Comparison of ENCODE assay signal across 8 cellular contexts in genomic region chr7:36291387-36292316, GRCh38.
A peak's percentile ranks its signal among the peaks of the same experiment; 100 is the strongest.
DNase-seq lines count a peak whose midpoint lies in the region; ATAC-seq and TF ChIP-seq lines count a peak whose summit lies in the region.

No MANE protein-coding gene starts in this region.

- in situ Hi-C loops in mammary epithelial cell (cut with MboI; ENCODE audit: low sequenced_read_pairs in 2 of 2) = loop anchor here (5.0 kb wide), 1 partner anchor 304 kb away; no protein-coding TSS in a partner anchor

- peaks cover 21% of the 10 kb centered on the region for H3K4me1 Mint-ChIP-seq in Caco-2 (ENCODE audit: low read depth, unreplicated experiment)

- WGBS in mammary epithelial cell (ENCODE audit: low coverage, missing lambda C conversion rate) = 28% methylated on average over 14 of the region's 18 CpGs

- H3K79me2 ChIP-seq in HCT116 (ENCODE audit: insufficient read depth, low read length) (no peaks in the 10 kb centered on the region), mammary epithelial cell (ENCODE audit: insufficient read depth, low read length) (no peaks in the 10 kb centered on the region)

- H3K9ac ChIP-seq in HCT116 (ENCODE audit: low read length) (peak overlapping the region; percentile 44), mammary epithelial cell (ENCODE audit: insufficient read depth, low read length) (peak overlapping the region; percentile 27)

- no peaks in the 10 kb centered on the region for H3K9me3 Mint-ChIP-seq in Caco-2 (ENCODE audit: unreplicated experiment)

- TF ChIP-seq RAD21 in HCT116 (IDR thresholded peaks at IDR 0.05; ENCODE audit: low read depth) = peak; percentile 100

- RAD21 ChIA-PET in HCT116 (lab: Charles Lee; ENCODE audit: low non-redundant PET in 1 of 2, low total read pairs in 2 of 2, uncharacterized antibody in 2 of 2, unreplicated experiment in 2 of 2) = interaction anchor here (0.6 to 2.8 kb wide), 8 partner anchors 12 to 307 kb away, joined by 3 to 14 read pairs (median 4); no protein-coding TSS in a partner anchor

- H3K4me1 ChIP-seq in Caco-2 (peaks cover 17% of the 10 kb centered on the region), HCT116 (ENCODE audit: control insufficient read depth in 1 of 2, insufficient read depth in 2 of 2, low read length in 2 of 2) (peaks cover 38 to 48% of the 10 kb centered on the region in 2 experiments), mammary epithelial cell (ENCODE audit: insufficient read depth, low read length) (peaks cover 10% of the 10 kb centered on the region)

- H3K9me3 ChIP-seq in Caco-2 (no peaks in the 10 kb centered on the region), HCT116 (ENCODE audit: control insufficient read depth in 1 of 2, insufficient read depth in 1 of 2, low read depth in 1 of 2, low read length in 2 of 2) (no peaks in the 10 kb centered on the region), mammary epithelial cell (replicated peaks; ENCODE audit: insufficient read depth, low read length) (no peaks in the 10 kb centered on the region)

- intact Hi-C loops in Caco-2 (cut with micrococcal nuclease; ENCODE audit: unreplicated experiment) (loop anchor here (1.0 to 2.0 kb wide), 5 partner anchors 27 to 306 kb away; no protein-coding TSS in a partner anchor), HCT116 (cut with micrococcal nuclease) (loop anchor here (1.0 to 2.0 kb wide), 6 partner anchors 27 to 375 kb away; no protein-coding TSS in a partner anchor), mammary epithelial cell (cut with micrococcal nuclease) (loop anchor here (1.0 to 10.0 kb wide), 8 partner anchors 28 to 587 kb away; partner anchors contain the start of gene EEPD1)

- H4K20me1 ChIP-seq in HCT116 (ENCODE audit: insufficient read depth) (no peaks in the 10 kb centered on the region; the same call in 1 of the 2 replicates), mammary epithelial cell (ENCODE audit: insufficient read depth, low read length) (no peaks in the 10 kb centered on the region)

- peak overlapping the region; percentile 74 for H3K4me2 ChIP-seq in HCT116 (ENCODE audit: low read length)
- H3K4me2 ChIP-seq in mammary epithelial cell (ENCODE audit: insufficient read depth, low read depth, low read length) = peak overlapping the region; percentile 67

- dilution Hi-C loops in mammary epithelial cell (cut with HindIII; ENCODE audit: low sequenced_read_pairs) = no loop called here

- TF ChIP-seq POLR2A in HCT116 (IDR thresholded peaks at IDR 0.05; ENCODE audit: borderline replicate concordance, extremely low read depth, insufficient read depth, insufficient read length) = no peak

- no TSS peak for BruUV-seq in Caco-2 (replicated peaks; lab: Mats Ljungman, UMichigan)
- no TSS peak for BruUV-seq in HCT116 (replicated peaks; lab: Mats Ljungman, UMichigan)
- BruUV-seq in mammary epithelial cell (replicated peaks; lab: Mats Ljungman, UMichigan) = no TSS peak

- POLR2A ChIA-PET in Caco-2 (lab: Charles Lee) = interaction anchor here (0.6 kb wide), 1 partner anchor 18 kb away, joined by 3 read pairs; no protein-coding TSS in a partner anchor
- POLR2A ChIA-PET in HCT116 (lab: Charles Lee) = no interaction called here

- peak overlapping the region; percentile 45 for H3K27ac Mint-ChIP-seq in Caco-2 (ENCODE audit: unreplicated experiment)

- H3K4me3 ChIP-seq in Caco-2 (ENCODE audit: low read depth, low read length) (peak overlapping the region; percentile 24), HCT116 (replicated peaks in 1 of 2; ENCODE audit: low read depth in 1 of 2, low read length in 2 of 2) (peak overlapping the region; percentile 29 to 42), mammary epithelial cell (replicated peaks in 1 of 3; ENCODE audit: insufficient read depth in 1 of 3, low read depth in 2 of 3, low read length in 3 of 3) (peak overlapping the region; percentile 1 to 41 (median 14))

- no peaks in the 10 kb centered on the region for H3K36me3 ChIP-seq in Caco-2 (ENCODE audit: control insufficient read depth, insufficient read depth, low read length)
- H3K36me3 ChIP-seq in HCT116 (ENCODE audit: control insufficient read depth in 1 of 2, insufficient read depth in 2 of 2, low read length in 2 of 2) = no peaks in the 10 kb centered on the region
- H3K36me3 ChIP-seq in mammary epithelial cell (ENCODE audit: insufficient read depth, low read length) = no peaks in the 10 kb centered on the region

- H2AFZ ChIP-seq in HCT116 (ENCODE audit: low read depth, low read length, poor library complexity, severe bottlenecking) (no peak overlapping the region), mammary epithelial cell (ENCODE audit: low read depth, low read length) (peak overlapping the region; percentile 78)

- CTCF ChIA-PET in Caco-2 (lab: Charles Lee) = interaction anchor here (0.6 to 2.3 kb wide), 9 partner anchors 22 to 316 kb away, joined by 3 to 17 read pairs (median 3); no protein-coding TSS in a partner anchor
- CTCF ChIA-PET in HCT116 (lab: Charles Lee) = interaction anchor here (0.7 to 5.4 kb wide), 14 partner anchors 8 to 375 kb away, joined by 3 to 74 read pairs (median 4); partner anchors contain the start of gene ANLN
- CTCF ChIA-PET in mammary epithelial cell (lab: Charles Lee; ENCODE audit: low non-redundant PET) = interaction anchor here (1.0 kb wide), 1 partner anchor 306 kb away, joined by 6 read pairs; no protein-coding TSS in a partner anchor

- ATAC-seq in HCT116 (peak; percentile 81), HG03139 (IDR thresholded peaks at IDR 0.05; ENCODE audit: unreplicated experiment) (no peak)

- H3K36me3 Mint-ChIP-seq in Caco-2 (ENCODE audit: insufficient read depth, unreplicated experiment) = no peaks in the 10 kb centered on the region

- H3K4me3 Mint-ChIP-seq in Caco-2 (ENCODE audit: unreplicated experiment) = peak overlapping the region; percentile 21

- H3K27ac ChIP-seq in HCT116 (ENCODE audit: low read depth, low read length) (peak overlapping the region; percentile 7; the same call in 1 of the 2 replicates), VCaP (peak overlapping the region; percentile 70), mammary epithelial cell (ENCODE audit: insufficient read depth, low read depth, low read length) (no peak overlapping the region)

- no peaks in the 10 kb centered on the region for H3K27me3 Mint-ChIP-seq in Caco-2 (ENCODE audit: insufficient read depth, unreplicated experiment)

- H3K27me3 ChIP-seq in Caco-2 (replicated peaks; ENCODE audit: control insufficient read depth, insufficient read depth, low read length) (no peaks in the 10 kb centered on the region), HCT116 (ENCODE audit: insufficient read depth, low read length) (no peaks in the 10 kb centered on the region), mammary epithelial cell (ENCODE audit: insufficient read depth, low read length) (no peaks in the 10 kb centered on the region)

- TF ChIP-seq CTCF in Caco-2 (IDR thresholded peaks at IDR 0.05; ENCODE audit: insufficient read depth in 1 of 2, low read depth in 1 of 2, low read length in 1 of 2, severe bottlenecking in 1 of 2, unreplicated experiment in 1 of 2) (peak; percentile 93 to 97), HCT116 (IDR thresholded peaks at IDR 0.05 in 2 of 3, conservative IDR thresholded peaks at IDR 0.05 in 1 of 3; ENCODE audit: borderline replicate concordance in 1 of 3, insufficient read depth in 1 of 3, low read depth in 2 of 3, low read length in 2 of 3) (peak; percentile 96), VCaP (conservative IDR thresholded peaks at IDR 0.05) (peak; percentile 90), mammary epithelial cell (conservative IDR thresholded peaks at IDR 0.05 in 1 of 2, IDR thresholded peaks at IDR 0.05 in 1 of 2; ENCODE audit: extremely low read depth in 1 of 2, insufficient read depth in 1 of 2, low read depth in 1 of 2, low read length in 2 of 2) (peak; percentile 97 to 99)

- peak; percentile 77 to 85 for DNase-seq in Caco-2
- peak; percentile 59 for DNase-seq in HCT116 (ENCODE audit: low read depth, low spot score)
- peak; percentile 72 for DNase-seq in NCI-H2107 treated with DMSO at 0.1 percent for 48 hours (lab: John Stamatoyannopoulos, UW; ENCODE audit: unreplicated experiment)
- DNase-seq in mammary epithelial cell = peak; percentile 52
- DNase-seq in islet precursor cell = peak; percentile 85
- peak; percentile 78 for DNase-seq in stimulated activated CD4-positive, alpha-beta T cell treated with anti-CD3 and anti-CD28 coated beads, Interleukin-12 subunit alpha, Interleukin-12 subunit beta, amount 100 ng/mL, for 4 hours

- no peaks in the 10 kb centered on the region for H3K9me2 ChIP-seq in HCT116 (ENCODE audit: insufficient read depth)

TF ChIP-seq in HCT116, 20 proteins besides CTCF, POLR2A, EP300 and RAD21:
- TF ChIP-seq CBX3 (IDR thresholded peaks at IDR 0.05; ENCODE audit: low read depth) = 0 out of 2 replicates have a peak, but pooled peaks have one; percentile 6
- no peak for TF ChIP-seq ELF1 (IDR thresholded peaks at IDR 0.05; ENCODE audit: borderline replicate concordance, low read depth)
- TF ChIP-seq MAX (IDR thresholded peaks at IDR 0.05) = 0 out of 2 replicates have a peak, but pooled peaks have one; percentile 24
- TF ChIP-seq SRF (IDR thresholded peaks at IDR 0.05; ENCODE audit: low read depth) = no peak
- TF ChIP-seq YY1 (IDR thresholded peaks at IDR 0.05; ENCODE audit: extremely low read depth, insufficient replicate concordance, low read depth, low read length) = peak; percentile 55
- TF ChIP-seq EGR1 (IDR thresholded peaks at IDR 0.05; ENCODE audit: low read depth) = no peak
- peak; percentile 87 for TF ChIP-seq TCF7L2 (IDR thresholded peaks at IDR 0.05; ENCODE audit: borderline replicate concordance, extremely low read depth, insufficient read depth, insufficient read length)
